Comparison of ENCODE assay signal across 26 cellular contexts in the genomic region with DNA sequence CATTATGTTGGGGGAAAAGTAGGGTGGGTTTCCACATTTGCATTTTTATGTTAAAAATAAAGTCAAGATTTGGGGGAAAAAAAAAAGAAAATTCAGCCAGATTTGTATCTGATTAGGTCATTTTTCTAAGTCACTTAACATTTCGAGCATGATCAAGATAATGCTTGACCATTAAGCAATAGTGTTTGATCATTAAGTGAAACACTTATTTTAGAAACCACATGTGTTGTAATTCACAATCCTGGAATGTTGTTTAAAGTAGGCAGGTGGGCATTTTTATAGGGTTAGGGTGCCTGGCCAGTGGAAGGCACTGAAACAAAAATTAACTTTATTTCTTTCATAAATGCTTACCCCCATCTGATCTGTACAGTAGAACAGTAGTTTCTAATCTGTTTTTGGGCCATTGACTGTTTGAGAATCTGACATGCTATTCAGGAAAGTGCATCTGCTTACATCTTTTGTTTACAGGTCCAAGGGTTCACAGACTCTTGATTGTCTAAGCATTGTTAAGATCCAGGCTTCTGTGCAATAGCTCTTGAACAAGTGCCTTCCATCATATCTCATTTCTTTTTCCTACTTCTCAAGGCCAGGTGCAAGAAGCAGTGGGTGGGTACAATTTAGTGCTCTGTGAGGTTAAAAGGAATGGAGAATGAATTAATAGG.
"Had no signal": no experiment of that assay in that cellular context is flagged by ENCODE, and none has a peak within 500 bp of the region (broad histone marks: within the 10 kb centered on the region; RNA-seq: fewer than 3 reads in every experiment).

No MANE protein-coding gene starts in this region.

- H3K27ac ChIP-seq: adrenal gland, body of pancreas, esophagus muscularis mucosa, foreskin keratinocyte, heart right ventricle, uterus had no signal

- DNase-seq: activated B cell treated with CpG ODN at 0.5 μM for 24 hours; activated gamma-delta T cell treated with Interleukin-2 at 50 U/mL for 16 hours; adrenal gland; aorta; body of pancreas; dermis blood vessel endothelial cell; effector CD4-positive, alpha-beta T cell; foreskin keratinocyte; heart right ventricle; mesendoderm; mucosa of descending colon; posterior cingulate gyrus; small intestine; stimulated activated CD4-positive, alpha-beta T cell treated with anti-CD3 and anti-CD28 coated beads, Interleukin-4, amount 100 ng/mL, for 24 hours; stimulated activated naive CD8-positive, alpha-beta T cell treated with anti-CD3 and anti-CD28 coated beads, Interleukin-15, amount 100 ng/mL, for 72 hours; substantia nigra; uterus had no signal

- H3K4me1 ChIP-seq: adrenal gland, body of pancreas, heart right ventricle, uterus had no signal

- H3K4me3 Mint-ChIP-seq: activated B cell treated with CpG ODN at 0.5 μM for 24 hours; activated T-helper 17 cell treated with anti-CD3 and anti-CD28 coated beads, Interleukin-2, amount 50 U/mL, for 72 hours; nephron; stimulated activated memory B cell treated with anti-CD40 and anti-IgM and Interleukin-4, amounts not matched to agents 10 μg/mL and 1 μg/mL and 100 μg/mL, for 72 hours; stimulated activated naive CD8-positive, alpha-beta T cell treated with anti-CD3 and anti-CD28 coated beads, Interleukin-15, amount 100 ng/mL, for 72 hours; T-helper 2 cell treated with Interferon-gamma antibody and Interleukin-4, amounts not matched to agents 5 μg/mL and 100 μg/mL, for 36 hours; type B pancreatic cell had no signal

- H3K4me1 Mint-ChIP-seq: activated T-helper 17 cell treated with anti-CD3 and anti-CD28 coated beads, Interleukin-2, amount 50 U/mL, for 72 hours; nephron; stimulated activated memory B cell treated with anti-CD40 and anti-IgM and Interleukin-4, amounts not matched to agents 10 μg/mL and 1 μg/mL and 100 μg/mL, for 72 hours had no signal

- H3K27ac Mint-ChIP-seq: activated B cell treated with CpG ODN at 0.5 μM for 24 hours; activated naive CD4-positive, alpha-beta T cell treated with anti-CD3 and anti-CD28 coated beads, Interleukin-2, amount 50 U/mL, for 72 hours; activated T-helper 17 cell treated with anti-CD3 and anti-CD28 coated beads, Interleukin-2, amount 50 U/mL, for 72 hours; nephron; stimulated activated memory B cell treated with anti-CD40 and anti-IgM and Interleukin-4, amounts not matched to agents 10 μg/mL and 1 μg/mL and 100 μg/mL, for 72 hours; stimulated activated naive CD8-positive, alpha-beta T cell treated with anti-CD3 and anti-CD28 coated beads, Interleukin-15, amount 100 ng/mL, for 72 hours; T-helper 2 cell treated with Interferon-gamma antibody and Interleukin-4, amounts not matched to agents 5 μg/mL and 100 μg/mL, for 36 hours; type B pancreatic cell had no signal

- H3K36me3 Mint-ChIP-seq: activated naive CD4-positive, alpha-beta T cell treated with anti-CD3 and anti-CD28 coated beads, Interleukin-2, amount 50 U/mL, for 72 hours had no signal

- ATAC-seq: activated naive CD4-positive, alpha-beta T cell treated with anti-CD3 and anti-CD28 coated beads, Interleukin-2, amount 50 U/mL, for 72 hours; activated T-helper 17 cell treated with anti-CD3 and anti-CD28 coated beads, Interleukin-2, amount 50 U/mL, for 72 hours; body of pancreas; foreskin keratinocyte; heart right ventricle; mucosa of descending colon; sciatic nerve; stimulated activated memory B cell treated with anti-CD40 and anti-IgM and Interleukin-4, amounts not matched to agents 10 μg/mL and 1 μg/mL and 100 μg/mL, for 72 hours; stimulated activated naive CD8-positive, alpha-beta T cell treated with anti-CD3 and anti-CD28 coated beads, Interleukin-15, amount 100 ng/mL, for 72 hours had no signal

- H3K4me3 ChIP-seq: adrenal gland, body of pancreas, esophagus muscularis mucosa, heart right ventricle, lung, mucosa of descending colon, uterus had no signal

- H3K9me3 Mint-ChIP-seq: activated B cell treated with CpG ODN at 0.5 μM for 24 hours; activated naive CD4-positive, alpha-beta T cell treated with anti-CD3 and anti-CD28 coated beads, Interleukin-2, amount 50 U/mL, for 72 hours; activated T-helper 17 cell treated with anti-CD3 and anti-CD28 coated beads, Interleukin-2, amount 50 U/mL, for 72 hours; nephron; stimulated activated memory B cell treated with anti-CD40 and anti-IgM and Interleukin-4, amounts not matched to agents 10 μg/mL and 1 μg/mL and 100 μg/mL, for 72 hours; stimulated activated naive CD8-positive, alpha-beta T cell treated with anti-CD3 and anti-CD28 coated beads, Interleukin-15, amount 100 ng/mL, for 72 hours; T-helper 2 cell treated with Interferon-gamma antibody and Interleukin-4, amounts not matched to agents 5 μg/mL and 100 μg/mL, for 36 hours; type B pancreatic cell had no signal

- H3K27me3 Mint-ChIP-seq: activated B cell treated with CpG ODN at 0.5 μM for 24 hours; activated T-helper 17 cell treated with anti-CD3 and anti-CD28 coated beads, Interleukin-2, amount 50 U/mL, for 72 hours; stimulated activated memory B cell treated with anti-CD40 and anti-IgM and Interleukin-4, amounts not matched to agents 10 μg/mL and 1 μg/mL and 100 μg/mL, for 72 hours; stimulated activated naive CD8-positive, alpha-beta T cell treated with anti-CD3 and anti-CD28 coated beads, Interleukin-15, amount 100 ng/mL, for 72 hours; type B pancreatic cell had no signal

- H3K9me3 ChIP-seq: adrenal gland, body of pancreas, esophagus muscularis mucosa, heart right ventricle, mucosa of descending colon, uterus had no signal

- H3K36me3 ChIP-seq: uterus had no signal

- H3K27me3 ChIP-seq: adrenal gland, body of pancreas, esophagus muscularis mucosa, foreskin keratinocyte, heart right ventricle, uterus had no signal
